In genomic region chr1:67850151-67850551, GRCh38 we compare ENCODE assay signal across 8 cellular contexts. TPM values are rescaled to one million over a fixed set of nuclear protein-coding genes. Genes with fewer than 3 reads are reported as not detected.
DNase-seq lines count a peak whose midpoint lies in the region; ATAC-seq, FAIRE-seq and TF ChIP-seq lines count a peak whose summit lies in the region.

No MANE protein-coding gene starts in this region.

- no peak overlapping the region for H3K4me3 Mint-ChIP-seq in activated CD8-positive, alpha-beta memory T cell treated with anti-CD3 and anti-CD28 coated beads, Interleukin-2, amount 10 ng/mL, durations not matched to agents 7 days and 5 days

- FAIRE-seq in D721Med (lab: Jason Lieb, UNC), result peak; percentile 16

- no peak overlapping the region for H3K27ac Mint-ChIP-seq in activated CD8-positive, alpha-beta memory T cell treated with anti-CD3 and anti-CD28 coated beads, Interleukin-2, amount 10 ng/mL, durations not matched to agents 7 days and 5 days

- no peak overlapping the region for H3K4me3 ChIP-seq in fibroblast of pulmonary artery (replicated peaks; ENCODE audit: low read depth, low read length)
- no peak overlapping the region for H3K4me3 ChIP-seq in sigmoid colon

- CTCF ChIA-PET in activated CD8-positive, alpha-beta memory T cell treated with anti-CD3 and anti-CD28 coated beads, Interleukin-2, amount 10 ng/mL, durations not matched to agents 7 days and 5 days (lab: Charles Lee), result interaction anchor here (0.8 to 1.6 kb wide), 5 partner anchors 14 to 1888 kb away, joined by 3 to 5 read pairs (median 3); no protein-coding TSS in a partner anchor

- TF ChIP-seq CTCF in D721Med (IDR thresholded peaks at IDR 0.05; ENCODE audit: insufficient read depth, missing control alignments) (peak; percentile 57), fibroblast of pulmonary artery (IDR thresholded peaks at IDR 0.05; ENCODE audit: low read length, missing control alignments) (peak; percentile 50), sigmoid colon (IDR thresholded peaks at IDR 0.05) (peak in 3 of 4 experiments; percentile 31 to 42 (median 41))

- H3K36me3 ChIP-seq in sigmoid colon, result no peaks in the 10 kb centered on the region

- intact Hi-C loops in sigmoid colon (cut with DNase I), result loop anchor here (1.0 to 5.0 kb wide), 3 partner anchors 83 to 492 kb away; no protein-coding TSS in a partner anchor

- no peaks in the 10 kb centered on the region for H3K9me3 ChIP-seq in sigmoid colon

- H3K4me1 ChIP-seq in sigmoid colon, result peaks cover 0 to 13% (median 11%) of the 10 kb centered on the region in 4 donors

- no peaks in the 10 kb centered on the region for H3K36me3 Mint-ChIP-seq in activated CD8-positive, alpha-beta memory T cell treated with anti-CD3 and anti-CD28 coated beads, Interleukin-2, amount 10 ng/mL, durations not matched to agents 7 days and 5 days

- H3K27me3 Mint-ChIP-seq in activated CD8-positive, alpha-beta memory T cell treated with anti-CD3 and anti-CD28 coated beads, Interleukin-2, amount 10 ng/mL, durations not matched to agents 7 days and 5 days, result peaks cover 17% of the 10 kb centered on the region

- H3K27ac ChIP-seq in sigmoid colon, result peak overlapping the region in 1 of 4 donors; percentile 3

- no peak for TF ChIP-seq POLR2A in sigmoid colon (IDR thresholded peaks at IDR 0.05)

- DNase-seq in D721Med (ENCODE audit: insufficient read length, low spot score) (no peak), HS-27A (ENCODE audit: low read depth) (peak; percentile 51), SHP77 treated with DMSO at 0.1 percent for 48 hours (lab: John Stamatoyannopoulos, UW) (peak; percentile 56), fibroblast of pulmonary artery (ENCODE audit: low read depth) (peak; percentile 67), sigmoid colon (no peak), ureter (ENCODE audit: low spot score) (no peak)
- DNase-seq in activated CD8-positive, alpha-beta memory T cell treated with anti-CD3 and anti-CD28 coated beads, Interleukin-2, amount 10 ng/mL, durations not matched to agents 7 days and 5 days, result no peak

- TF ChIP-seq EP300 in sigmoid colon (IDR thresholded peaks at IDR 0.05), result no peak

- H3K9me3 Mint-ChIP-seq in activated CD8-positive, alpha-beta memory T cell treated with anti-CD3 and anti-CD28 coated beads, Interleukin-2, amount 10 ng/mL, durations not matched to agents 7 days and 5 days (ENCODE audit: low read depth), result no peaks in the 10 kb centered on the region

- no peaks in the 10 kb centered on the region for H3K27me3 ChIP-seq in sigmoid colon

- H3K4me1 Mint-ChIP-seq in activated CD8-positive, alpha-beta memory T cell treated with anti-CD3 and anti-CD28 coated beads, Interleukin-2, amount 10 ng/mL, durations not matched to agents 7 days and 5 days, result no peaks in the 10 kb centered on the region

- ATAC-seq in activated CD8-positive, alpha-beta memory T cell treated with anti-CD3 and anti-CD28 coated beads, Interleukin-2, amount 10 ng/mL, durations not matched to agents 7 days and 5 days, result no peak
- no peak for ATAC-seq in HG02623 (IDR thresholded peaks at IDR 0.05; ENCODE audit: unreplicated experiment)

RNA-seq across cellular contexts. Expression of gene GNG12, which starts 16.9 kb away (rescaled TPM):
- total RNA-seq in sigmoid colon, result 10 to 100 TPM; 41.9 to 58.2 (median 46.7) TPM
- 100 to 1,000 TPM in 1 of 3 donors, 10 to 100 TPM in 2; 46.1 to 116 (median 93.1) TPM for polyA plus RNA-seq in sigmoid colon
- 68.4 TPM for total RNA-seq in ureter
- total RNA-seq in activated CD8-positive, alpha-beta memory T cell treated with anti-CD3 and anti-CD28 coated beads, Interleukin-2, amount 10 ng/mL, durations not matched to agents 7 days and 5 days, result under 1 TPM in 1 of 2 experiments, not detected in 1; 0.33 TPM

Comparison
In these comparisons a context has a peak if more than half of its experiments do, and no peak if none do; other contexts are left out.
1. DNase-seq: peak in HS-27A (single experiment), SHP77 treated with DMSO at 0.1 percent for 48 hours (single experiment) and fibroblast of pulmonary artery (single experiment); none in D721Med (single experiment), sigmoid colon (single experiment), ureter (single experiment) and activated CD8-positive, alpha-beta memory T cell treated with anti-CD3 and anti-CD28 coated beads, Interleukin-2, amount 10 ng/mL, durations not matched to agents 7 days and 5 days (single experiment).
2. RNA of gene GNG12, which starts 16.9 kb away (total RNA-seq): 68.4 TPM in ureter (single experiment) and 41.9 to 58.2 TPM in sigmoid colon; 0.33 TPM in activated CD8-positive, alpha-beta memory T cell treated with anti-CD3 and anti-CD28 coated beads, Interleukin-2, amount 10 ng/mL, durations not matched to agents 7 days and 5 days; every median in the first group is over 10 times any median in the second.
3. Peak in every context shown above with its lines, with median percentiles within 50 percentile points of each other: CTCF ChIP-seq.